In the genomic region with DNA sequence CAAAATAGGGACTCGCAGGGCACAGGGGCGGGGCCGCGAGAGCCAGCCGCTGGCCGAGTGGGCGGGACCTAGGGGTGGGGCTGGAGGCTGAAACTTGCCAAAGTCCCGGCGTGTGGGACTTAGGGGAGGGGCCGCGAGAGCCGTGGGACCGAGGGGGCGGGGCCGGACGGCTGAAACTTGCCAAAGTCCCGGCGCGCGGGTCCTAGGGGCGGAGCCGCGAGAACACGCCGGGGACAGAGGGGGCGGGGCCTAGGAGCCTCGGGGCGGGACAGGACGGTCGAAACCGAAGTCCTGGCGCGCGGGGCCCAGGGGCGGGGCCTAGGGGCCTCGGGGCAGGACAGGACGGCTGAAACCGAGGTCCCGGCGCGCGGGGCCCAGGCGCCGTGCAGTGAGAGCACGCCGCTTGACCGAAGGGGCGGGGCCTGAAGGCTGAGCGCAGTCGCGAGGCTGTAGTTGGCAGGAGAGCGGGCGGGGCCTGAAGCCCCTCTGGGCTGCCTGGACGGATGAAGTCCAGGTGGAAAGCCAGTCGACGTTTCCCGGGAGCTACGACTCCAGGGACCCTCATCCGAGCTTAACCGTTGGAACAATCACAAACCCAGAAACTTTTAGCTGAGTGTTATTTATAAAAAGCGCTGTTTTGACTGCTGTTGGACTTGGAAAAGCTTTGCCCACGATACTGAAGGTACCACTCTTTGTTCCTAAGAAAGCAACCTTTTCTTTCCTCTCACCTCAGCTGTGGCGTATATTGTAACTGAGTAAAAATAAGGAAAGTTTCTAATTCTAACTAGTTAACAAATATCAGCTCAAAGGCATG, we compare ENCODE assay signal across 1 cellular context.
A peak's percentile ranks its signal among the peaks of the same experiment; 100 is the strongest.
TF ChIP-seq lines count a peak whose summit lies in the region.

No MANE protein-coding gene starts in this region.

TF ChIP-seq in HepG2, 621 proteins besides CTCF, POLR2A, EP300 and RAD21 (continued from another document):
- TF ChIP-seq, protein P1, sequence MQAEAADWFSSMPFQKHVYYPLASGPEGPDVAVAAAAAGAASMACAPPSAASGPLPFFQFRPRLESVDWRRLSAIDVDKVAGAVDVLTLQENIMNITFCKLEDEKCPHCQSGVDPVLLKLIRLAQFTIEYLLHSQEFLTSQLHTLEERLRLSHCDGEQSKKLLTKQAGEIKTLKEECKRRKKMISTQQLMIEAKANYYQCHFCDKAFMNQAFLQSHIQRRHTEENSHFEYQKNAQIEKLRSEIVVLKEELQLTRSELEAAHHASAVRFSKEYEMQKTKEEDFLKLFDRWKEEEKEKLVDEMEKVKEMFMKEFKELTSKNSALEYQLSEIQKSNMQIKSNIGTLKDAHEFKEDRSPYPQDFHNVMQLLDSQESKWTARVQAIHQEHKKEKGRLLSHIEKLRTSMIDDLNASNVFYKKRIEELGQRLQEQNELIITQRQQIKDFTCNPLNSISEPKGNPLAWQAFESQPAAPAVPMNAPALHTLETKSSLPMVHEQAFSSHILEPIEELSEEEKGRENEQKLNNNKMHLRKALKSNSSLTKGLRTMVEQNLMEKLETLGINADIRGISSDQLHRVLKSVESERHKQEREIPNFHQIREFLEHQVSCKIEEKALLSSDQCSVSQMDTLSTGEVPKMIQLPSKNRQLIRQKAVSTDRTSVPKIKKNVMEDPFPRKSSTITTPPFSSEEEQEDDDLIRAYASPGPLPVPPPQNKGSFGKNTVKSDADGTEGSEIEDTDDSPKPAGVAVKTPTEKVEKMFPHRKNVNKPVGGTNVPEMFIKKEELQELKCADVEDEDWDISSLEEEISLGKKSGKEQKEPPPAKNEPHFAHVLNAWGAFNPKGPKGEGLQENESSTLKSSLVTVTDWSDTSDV (CRISPR knock-in tag; IDR thresholded peaks at IDR 0.05), result peak; percentile 93
- peak; percentile 90 for TF ChIP-seq MYC (CRISPR knock-in tag; IDR thresholded peaks at IDR 0.05; ENCODE audit: borderline replicate concordance)
- TF ChIP-seq, protein P2, sequence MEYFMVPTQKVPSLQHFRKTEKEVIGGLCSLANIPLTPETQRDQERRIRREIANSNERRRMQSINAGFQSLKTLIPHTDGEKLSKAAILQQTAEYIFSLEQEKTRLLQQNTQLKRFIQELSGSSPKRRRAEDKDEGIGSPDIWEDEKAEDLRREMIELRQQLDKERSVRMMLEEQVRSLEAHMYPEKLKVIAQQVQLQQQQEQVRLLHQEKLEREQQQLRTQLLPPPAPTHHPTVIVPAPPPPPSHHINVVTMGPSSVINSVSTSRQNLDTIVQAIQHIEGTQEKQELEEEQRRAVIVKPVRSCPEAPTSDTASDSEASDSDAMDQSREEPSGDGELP (IDR thresholded peaks at IDR 0.05; ENCODE audit: borderline replicate concordance, low read depth), result peak; percentile 49; the same call in 1 of the 2 replicates
- TF ChIP-seq, protein P3, sequence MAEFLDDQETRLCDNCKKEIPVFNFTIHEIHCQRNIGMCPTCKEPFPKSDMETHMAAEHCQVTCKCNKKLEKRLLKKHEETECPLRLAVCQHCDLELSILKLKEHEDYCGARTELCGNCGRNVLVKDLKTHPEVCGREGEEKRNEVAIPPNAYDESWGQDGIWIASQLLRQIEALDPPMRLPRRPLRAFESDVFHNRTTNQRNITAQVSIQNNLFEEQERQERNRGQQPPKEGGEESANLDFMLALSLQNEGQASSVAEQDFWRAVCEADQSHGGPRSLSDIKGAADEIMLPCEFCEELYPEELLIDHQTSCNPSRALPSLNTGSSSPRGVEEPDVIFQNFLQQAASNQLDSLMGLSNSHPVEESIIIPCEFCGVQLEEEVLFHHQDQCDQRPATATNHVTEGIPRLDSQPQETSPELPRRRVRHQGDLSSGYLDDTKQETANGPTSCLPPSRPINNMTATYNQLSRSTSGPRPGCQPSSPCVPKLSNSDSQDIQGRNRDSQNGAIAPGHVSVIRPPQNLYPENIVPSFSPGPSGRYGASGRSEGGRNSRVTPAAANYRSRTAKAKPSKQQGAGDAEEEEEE (CRISPR knock-in tag; IDR thresholded peaks at IDR 0.05; ENCODE audit: borderline replicate concordance), result no peak
- peak; percentile 72; the same call in 1 of the 2 replicates for TF ChIP-seq GFI1 (CRISPR knock-in tag; IDR thresholded peaks at IDR 0.05; ENCODE audit: borderline replicate concordance)
- TF ChIP-seq CHD2 (IDR thresholded peaks at IDR 0.05; ENCODE audit: low read depth, low read length), result peak; percentile 74; the same call in 1 of the 2 replicates
- no peak for TF ChIP-seq AGO1 (IDR thresholded peaks at IDR 0.05; ENCODE audit: low read depth, low read length, poor library complexity, severe bottlenecking)
- 0 out of 2 replicates have a peak, but pooled peaks have one; percentile 43 for TF ChIP-seq MIER2 (CRISPR knock-in tag; IDR thresholded peaks at IDR 0.05)
- peak; percentile 80 for TF ChIP-seq YEATS4 (CRISPR knock-in tag; IDR thresholded peaks at IDR 0.05; ENCODE audit: borderline replicate concordance)
- TF ChIP-seq SMARCC2 (IDR thresholded peaks at IDR 0.05), result no peak
- TF ChIP-seq PHF20 (CRISPR knock-in tag; IDR thresholded peaks at IDR 0.05), result peak; percentile 8; the same call in 1 of the 2 replicates
- peak; percentile 50 for TF ChIP-seq NFYC (CRISPR knock-in tag; IDR thresholded peaks at IDR 0.05)
